8 cellular contexts compared by ENCODE assay signal in the genomic region with DNA sequence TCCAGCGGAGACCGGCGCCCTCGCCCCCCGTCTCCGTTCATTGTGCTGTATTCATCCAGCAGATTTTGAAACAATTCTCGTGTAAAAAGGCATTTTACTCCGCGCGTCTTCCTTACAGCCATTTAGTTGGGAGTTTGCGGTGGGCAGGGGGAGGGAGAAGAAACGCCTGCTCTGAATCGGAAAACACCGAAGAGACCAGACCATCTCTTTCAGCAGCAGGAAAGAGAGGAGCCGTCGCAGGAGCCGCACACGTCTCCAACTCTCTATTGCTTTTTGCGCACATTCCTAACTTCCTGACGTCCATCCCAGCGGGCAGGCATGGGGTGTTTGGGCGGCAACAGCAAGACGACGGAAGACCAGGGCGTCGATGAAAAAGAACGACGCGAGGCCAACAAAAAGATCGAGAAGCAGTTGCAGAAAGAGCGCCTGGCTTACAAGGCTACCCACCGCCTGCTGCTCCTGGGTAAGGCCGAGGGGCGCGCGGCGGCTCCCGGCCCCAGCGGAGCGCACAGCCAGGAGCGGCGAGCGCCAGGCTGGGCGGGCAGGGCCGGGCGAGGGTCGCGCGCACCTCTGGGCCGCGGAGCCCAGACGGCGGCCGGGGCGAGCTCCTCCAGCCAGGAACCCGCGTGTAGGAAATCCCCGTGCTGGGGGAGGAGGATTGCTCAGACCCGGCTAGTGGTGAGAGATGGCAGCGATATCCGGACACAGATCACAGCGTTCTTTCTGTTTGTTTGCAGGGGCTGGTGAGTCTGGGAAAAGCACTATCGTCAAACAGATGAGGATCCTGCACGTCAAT.
DNase-seq lines count a peak whose midpoint lies in the region; ATAC-seq and TF ChIP-seq lines count a peak whose summit lies in the region.

No MANE protein-coding gene starts in this region.

- WGBS in right lobe of liver (ENCODE audit: insufficient coverage, low coverage, low lambda C conversion rate, missing lambda C conversion rate): 3% methylated on average over 29 of the region's 64 CpGs

- no peak for TF ChIP-seq CTCF in brain microvascular endothelial cell (IDR thresholded peaks at IDR 0.05; ENCODE audit: low read depth, low read length, missing control alignments)
- no peak for TF ChIP-seq CTCF in right lobe of liver (IDR thresholded peaks at IDR 0.05)
- no peak for TF ChIP-seq CTCF in upper lobe of right lung (IDR thresholded peaks at IDR 0.05)

- no peak for TF ChIP-seq POLR2A in right lobe of liver (IDR thresholded peaks at IDR 0.05)

- H3K27me3 ChIP-seq in brain microvascular endothelial cell (replicated peaks) (peaks cover 32% of the 10 kb centered on the region), right lobe of liver (peaks cover 5 to 20% of the 10 kb centered on the region in 2 donors), upper lobe of right lung (peaks cover 27% of the 10 kb centered on the region)

- in situ Hi-C loops in brain microvascular endothelial cell (cut with HindIII; ENCODE audit: low pct_ligation_motif_present, low sequenced_read_pairs): no loop called here

- peak; percentile 27 to 63 for ATAC-seq in left cardiac atrium
- ATAC-seq in Right ventricle myocardium superior (ENCODE audit: poor library complexity): no peak
- ATAC-seq in right lobe of liver: peak in 3 of 4 donors; percentile 33 to 48 (median 42)
- ATAC-seq in upper lobe of right lung: peak; percentile 44
- no peak for ATAC-seq in HG03432 (IDR thresholded peaks at IDR 0.05; ENCODE audit: unreplicated experiment)

- no peak overlapping the region for H3K27ac ChIP-seq in brain microvascular endothelial cell
- H3K27ac ChIP-seq in right lobe of liver: no peak overlapping the region
- no peak overlapping the region for H3K27ac ChIP-seq in upper lobe of right lung

- DNase-seq in left cardiac atrium (no peak), Right ventricle myocardium superior (no peak), brain microvascular endothelial cell (peak; percentile 36), right lobe of liver (no peak), upper lobe of right lung (no peak), NCI-H774 (lab: John Stamatoyannopoulos, UW) (no peak), GF-D8 (lab: John Stamatoyannopoulos, UW) (no peak)

- H3K36me3 ChIP-seq in brain microvascular endothelial cell (replicated peaks): no peaks in the 10 kb centered on the region
- H3K36me3 ChIP-seq in right lobe of liver: no peaks in the 10 kb centered on the region
- no peaks in the 10 kb centered on the region for H3K36me3 ChIP-seq in upper lobe of right lung

- intact Hi-C loops in left cardiac atrium (cut with DNase I): no loop called here
- intact Hi-C loops in Right ventricle myocardium superior (cut with DNase I): no loop called here
- intact Hi-C loops in right lobe of liver (cut with DNase I): no loop called here
- intact Hi-C loops in upper lobe of right lung (cut with DNase I): no loop called here

- H3K4me3 ChIP-seq in brain microvascular endothelial cell (ENCODE audit: low read depth, low read length) (peak overlapping the region; percentile 31), right lobe of liver (no peak overlapping the region), upper lobe of right lung (peak overlapping the region; percentile 15)

- H3K4me1 ChIP-seq in right lobe of liver (no peaks in the 10 kb centered on the region), upper lobe of right lung (peaks cover 5% of the 10 kb centered on the region)

- H3K9me3 ChIP-seq in right lobe of liver (no peaks in the 10 kb centered on the region), upper lobe of right lung (no peaks in the 10 kb centered on the region)

Comparison
In these comparisons a context has a peak if more than half of its experiments do, and no peak if none do; other contexts are left out.
1. ATAC-seq: peak in left cardiac atrium (2 of 2), right lobe of liver (3 of 4) and upper lobe of right lung (single experiment); none in Right ventricle myocardium superior (single experiment) and HG03432 (single experiment).
2. H3K4me3 ChIP-seq: peak in brain microvascular endothelial cell (single experiment) and upper lobe of right lung (single experiment); none in right lobe of liver (0 of 3).